ENCODE assay signal across 1 cellular context in the genomic region with DNA sequence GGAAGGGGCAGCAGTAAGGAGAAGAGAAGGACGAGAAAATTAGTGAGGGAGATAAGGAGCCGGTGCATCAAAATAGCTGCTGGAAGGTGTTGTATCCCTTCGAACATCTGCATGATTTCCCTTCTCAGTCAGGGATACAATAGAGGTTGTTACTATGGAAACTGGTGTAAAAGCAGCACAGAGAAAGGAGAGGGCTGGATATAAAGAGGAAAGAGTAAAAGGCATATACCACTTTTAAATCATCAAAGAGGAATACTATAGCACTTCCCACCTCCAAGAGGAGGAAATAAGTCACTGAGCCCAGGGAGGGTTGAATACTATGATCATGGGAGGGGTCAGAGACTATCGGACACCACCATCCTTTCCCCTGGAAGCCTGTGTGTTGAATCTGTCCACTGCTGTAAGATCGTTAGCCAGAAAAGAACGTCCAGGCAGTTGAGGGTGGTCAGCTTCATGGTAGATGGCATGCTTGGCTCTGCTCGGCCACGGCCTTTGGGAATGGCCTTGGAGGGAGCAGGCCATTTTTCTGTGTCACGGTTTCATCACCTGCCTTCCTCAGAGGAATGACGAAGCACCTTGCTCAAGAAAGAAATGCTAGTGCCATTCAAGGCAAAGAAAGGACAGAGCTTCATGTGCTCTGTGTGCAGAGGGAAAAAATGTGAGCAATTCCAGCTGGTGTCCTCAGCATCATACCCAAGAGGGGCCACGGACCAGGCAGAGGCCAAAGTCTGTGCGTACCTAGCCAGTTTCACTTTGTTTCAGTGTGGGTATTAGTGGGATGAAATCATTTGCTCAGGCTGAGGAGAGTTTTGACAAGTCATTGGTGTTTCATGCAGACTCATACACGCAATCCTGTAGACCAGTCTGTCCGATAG.
TF ChIP-seq lines count a peak whose summit lies in the region.

No MANE protein-coding gene starts in this region.

TF ChIP-seq in K562, 482 proteins besides CTCF, POLR2A, EP300 and RAD21 (continued from another document and continues in another):
- TF ChIP-seq, protein P1, sequence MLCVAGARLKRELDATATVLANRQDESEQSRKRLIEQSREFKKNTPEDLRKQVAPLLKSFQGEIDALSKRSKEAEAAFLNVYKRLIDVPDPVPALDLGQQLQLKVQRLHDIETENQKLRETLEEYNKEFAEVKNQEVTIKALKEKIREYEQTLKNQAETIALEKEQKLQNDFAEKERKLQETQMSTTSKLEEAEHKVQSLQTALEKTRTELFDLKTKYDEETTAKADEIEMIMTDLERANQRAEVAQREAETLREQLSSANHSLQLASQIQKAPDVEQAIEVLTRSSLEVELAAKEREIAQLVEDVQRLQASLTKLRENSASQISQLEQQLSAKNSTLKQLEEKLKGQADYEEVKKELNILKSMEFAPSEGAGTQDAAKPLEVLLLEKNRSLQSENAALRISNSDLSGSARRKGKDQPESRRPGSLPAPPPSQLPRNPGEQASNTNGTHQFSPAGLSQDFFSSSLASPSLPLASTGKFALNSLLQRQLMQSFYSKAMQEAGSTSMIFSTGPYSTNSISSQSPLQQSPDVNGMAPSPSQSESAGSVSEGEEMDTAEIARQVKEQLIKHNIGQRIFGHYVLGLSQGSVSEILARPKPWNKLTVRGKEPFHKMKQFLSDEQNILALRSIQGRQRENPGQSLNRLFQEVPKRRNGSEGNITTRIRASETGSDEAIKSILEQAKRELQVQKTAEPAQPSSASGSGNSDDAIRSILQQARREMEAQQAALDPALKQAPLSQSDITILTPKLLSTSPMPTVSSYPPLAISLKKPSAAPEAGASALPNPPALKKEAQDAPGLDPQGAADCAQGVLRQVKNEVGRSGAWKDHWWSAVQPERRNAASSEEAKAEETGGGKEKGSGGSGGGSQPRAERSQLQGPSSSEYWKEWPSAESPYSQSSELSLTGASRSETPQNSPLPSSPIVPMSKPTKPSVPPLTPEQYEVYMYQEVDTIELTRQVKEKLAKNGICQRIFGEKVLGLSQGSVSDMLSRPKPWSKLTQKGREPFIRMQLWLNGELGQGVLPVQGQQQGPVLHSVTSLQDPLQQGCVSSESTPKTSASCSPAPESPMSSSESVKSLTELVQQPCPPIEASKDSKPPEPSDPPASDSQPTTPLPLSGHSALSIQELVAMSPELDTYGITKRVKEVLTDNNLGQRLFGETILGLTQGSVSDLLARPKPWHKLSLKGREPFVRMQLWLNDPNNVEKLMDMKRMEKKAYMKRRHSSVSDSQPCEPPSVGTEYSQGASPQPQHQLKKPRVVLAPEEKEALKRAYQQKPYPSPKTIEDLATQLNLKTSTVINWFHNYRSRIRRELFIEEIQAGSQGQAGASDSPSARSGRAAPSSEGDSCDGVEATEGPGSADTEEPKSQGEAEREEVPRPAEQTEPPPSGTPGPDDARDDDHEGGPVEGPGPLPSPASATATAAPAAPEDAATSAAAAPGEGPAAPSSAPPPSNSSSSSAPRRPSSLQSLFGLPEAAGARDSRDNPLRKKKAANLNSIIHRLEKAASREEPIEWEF (CRISPR knock-in tag; IDR thresholded peaks at IDR 0.05) = peak; percentile 26; the same call in 1 of the 2 replicates
- TF ChIP-seq MTA1 (IDR thresholded peaks at IDR 0.05; ENCODE audit: borderline replicate concordance) = no peak
- TF ChIP-seq, protein P2, sequence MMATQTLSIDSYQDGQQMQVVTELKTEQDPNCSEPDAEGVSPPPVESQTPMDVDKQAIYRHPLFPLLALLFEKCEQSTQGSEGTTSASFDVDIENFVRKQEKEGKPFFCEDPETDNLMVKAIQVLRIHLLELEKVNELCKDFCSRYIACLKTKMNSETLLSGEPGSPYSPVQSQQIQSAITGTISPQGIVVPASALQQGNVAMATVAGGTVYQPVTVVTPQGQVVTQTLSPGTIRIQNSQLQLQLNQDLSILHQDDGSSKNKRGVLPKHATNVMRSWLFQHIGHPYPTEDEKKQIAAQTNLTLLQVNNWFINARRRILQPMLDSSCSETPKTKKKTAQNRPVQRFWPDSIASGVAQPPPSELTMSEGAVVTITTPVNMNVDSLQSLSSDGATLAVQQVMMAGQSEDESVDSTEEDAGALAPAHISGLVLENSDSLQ (IDR thresholded peaks at IDR 0.05) = peak; percentile 36; the same call in 1 of the 2 replicates
- TF ChIP-seq, protein P3, sequence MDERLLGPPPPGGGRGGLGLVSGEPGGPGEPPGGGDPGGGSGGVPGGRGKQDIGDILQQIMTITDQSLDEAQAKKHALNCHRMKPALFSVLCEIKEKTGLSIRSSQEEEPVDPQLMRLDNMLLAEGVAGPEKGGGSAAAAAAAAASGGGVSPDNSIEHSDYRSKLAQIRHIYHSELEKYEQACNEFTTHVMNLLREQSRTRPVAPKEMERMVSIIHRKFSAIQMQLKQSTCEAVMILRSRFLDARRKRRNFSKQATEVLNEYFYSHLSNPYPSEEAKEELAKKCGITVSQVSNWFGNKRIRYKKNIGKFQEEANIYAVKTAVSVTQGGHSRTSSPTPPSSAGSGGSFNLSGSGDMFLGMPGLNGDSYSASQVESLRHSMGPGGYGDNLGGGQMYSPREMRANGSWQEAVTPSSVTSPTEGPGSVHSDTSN (CRISPR knock-in tag; IDR thresholded peaks at IDR 0.05; ENCODE audit: low read depth) = no peak
- TF ChIP-seq, protein P3 (tag; conservative IDR thresholded peaks at IDR 0.05; ENCODE audit: low read depth) = peak; percentile 44; the same call in 1 of the 2 replicates
- TF ChIP-seq ATF7 (IDR thresholded peaks at IDR 0.05) = peak; percentile 35; the same call in 1 of the 2 replicates
- TF ChIP-seq FOXJ3 (CRISPR knock-in tag; IDR thresholded peaks at IDR 0.05) = no peak
- TF ChIP-seq MXI1 (IDR thresholded peaks at IDR 0.05; ENCODE audit: low read depth, low read length) = no peak
- no peak for TF ChIP-seq SREBF2 (CRISPR knock-in tag; IDR thresholded peaks at IDR 0.05)
- no peak for TF ChIP-seq SRSF9 (IDR thresholded peaks at IDR 0.05; ENCODE audit: borderline replicate concordance, low read depth, low read length)
- TF ChIP-seq RFX1 (IDR thresholded peaks at IDR 0.05) = peak; percentile 88
- no peak for TF ChIP-seq BRD4 (IDR thresholded peaks at IDR 0.05)
- TF ChIP-seq NELFE (IDR thresholded peaks at IDR 0.05; ENCODE audit: insufficient read depth, insufficient read length) = no peak
- TF ChIP-seq PTBP1 (IDR thresholded peaks at IDR 0.05; ENCODE audit: low read depth, low read length) = no peak
- TF ChIP-seq FOXA3 (CRISPR knock-in tag; conservative IDR thresholded peaks at IDR 0.05 in 1 of 2, IDR thresholded peaks at IDR 0.05 in 1 of 2) = 0 out of 4 replicates have a peak, but pooled peaks of 1 of the 2 experiments have one; percentile 10
- TF ChIP-seq ZSCAN29 (IDR thresholded peaks at IDR 0.05) = no peak
- peak; percentile 54; the same call in 1 of the 2 replicates for TF ChIP-seq ZNF24 (IDR thresholded peaks at IDR 0.05)
- 0 out of 2 replicates have a peak, but pooled peaks have one; percentile 13 for TF ChIP-seq PYGO2 (tag; IDR thresholded peaks at IDR 0.05)
- TF ChIP-seq TGIF2 (CRISPR knock-in tag; IDR thresholded peaks at IDR 0.05) = no peak
- TF ChIP-seq CXXC5 (CRISPR knock-in tag; IDR thresholded peaks at IDR 0.05) = peak; percentile 53; the same call in 1 of the 2 replicates
- TF ChIP-seq, protein P4, sequence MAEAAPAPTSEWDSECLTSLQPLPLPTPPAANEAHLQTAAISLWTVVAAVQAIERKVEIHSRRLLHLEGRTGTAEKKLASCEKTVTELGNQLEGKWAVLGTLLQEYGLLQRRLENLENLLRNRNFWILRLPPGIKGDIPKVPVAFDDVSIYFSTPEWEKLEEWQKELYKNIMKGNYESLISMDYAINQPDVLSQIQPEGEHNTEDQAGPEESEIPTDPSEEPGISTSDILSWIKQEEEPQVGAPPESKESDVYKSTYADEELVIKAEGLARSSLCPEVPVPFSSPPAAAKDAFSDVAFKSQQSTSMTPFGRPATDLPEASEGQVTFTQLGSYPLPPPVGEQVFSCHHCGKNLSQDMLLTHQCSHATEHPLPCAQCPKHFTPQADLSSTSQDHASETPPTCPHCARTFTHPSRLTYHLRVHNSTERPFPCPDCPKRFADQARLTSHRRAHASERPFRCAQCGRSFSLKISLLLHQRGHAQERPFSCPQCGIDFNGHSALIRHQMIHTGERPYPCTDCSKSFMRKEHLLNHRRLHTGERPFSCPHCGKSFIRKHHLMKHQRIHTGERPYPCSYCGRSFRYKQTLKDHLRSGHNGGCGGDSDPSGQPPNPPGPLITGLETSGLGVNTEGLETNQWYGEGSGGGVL (CRISPR knock-in tag; IDR thresholded peaks at IDR 0.05) = 0 out of 2 replicates have a peak, but pooled peaks have one; percentile 52
- TF ChIP-seq ZNF316 (IDR thresholded peaks at IDR 0.05) = peak; percentile 77
- peak; percentile 16; the same call in 1 of the 2 replicates for TF ChIP-seq NFE2 (IDR thresholded peaks at IDR 0.05; ENCODE audit: low read depth)
- TF ChIP-seq JUN (IDR thresholded peaks at IDR 0.05; ENCODE audit: borderline replicate concordance, low read depth, low read length) = 0 out of 2 replicates have a peak, but pooled peaks have one; percentile 4
- TF ChIP-seq JUN (CRISPR knock-in tag; IDR thresholded peaks at IDR 0.05; ENCODE audit: borderline replicate concordance) = no peak
- TF ChIP-seq, protein P5, sequence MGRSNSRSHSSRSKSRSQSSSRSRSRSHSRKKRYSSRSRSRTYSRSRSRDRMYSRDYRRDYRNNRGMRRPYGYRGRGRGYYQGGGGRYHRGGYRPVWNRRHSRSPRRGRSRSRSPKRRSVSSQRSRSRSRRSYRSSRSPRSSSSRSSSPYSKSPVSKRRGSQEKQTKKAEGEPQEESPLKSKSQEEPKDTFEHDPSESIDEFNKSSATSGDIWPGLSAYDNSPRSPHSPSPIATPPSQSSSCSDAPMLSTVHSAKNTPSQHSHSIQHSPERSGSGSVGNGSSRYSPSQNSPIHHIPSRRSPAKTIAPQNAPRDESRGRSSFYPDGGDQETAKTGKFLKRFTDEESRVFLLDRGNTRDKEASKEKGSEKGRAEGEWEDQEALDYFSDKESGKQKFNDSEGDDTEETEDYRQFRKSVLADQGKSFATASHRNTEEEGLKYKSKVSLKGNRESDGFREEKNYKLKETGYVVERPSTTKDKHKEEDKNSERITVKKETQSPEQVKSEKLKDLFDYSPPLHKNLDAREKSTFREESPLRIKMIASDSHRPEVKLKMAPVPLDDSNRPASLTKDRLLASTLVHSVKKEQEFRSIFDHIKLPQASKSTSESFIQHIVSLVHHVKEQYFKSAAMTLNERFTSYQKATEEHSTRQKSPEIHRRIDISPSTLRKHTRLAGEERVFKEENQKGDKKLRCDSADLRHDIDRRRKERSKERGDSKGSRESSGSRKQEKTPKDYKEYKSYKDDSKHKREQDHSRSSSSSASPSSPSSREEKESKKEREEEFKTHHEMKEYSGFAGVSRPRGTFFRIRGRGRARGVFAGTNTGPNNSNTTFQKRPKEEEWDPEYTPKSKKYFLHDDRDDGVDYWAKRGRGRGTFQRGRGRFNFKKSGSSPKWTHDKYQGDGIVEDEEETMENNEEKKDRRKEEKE (IDR thresholded peaks at IDR 0.05; ENCODE audit: borderline replicate concordance in 1 of 2, control insufficient read depth in 1 of 2, low read depth in 2 of 2, low read length in 1 of 2) = no peak
- TF ChIP-seq HCFC1 (IDR thresholded peaks at IDR 0.05; ENCODE audit: low read depth, low read length) = no peak
- TF ChIP-seq C11orf30 (IDR thresholded peaks at IDR 0.05; ENCODE audit: low read depth) = peak; percentile 80
- TF ChIP-seq, protein P6, sequence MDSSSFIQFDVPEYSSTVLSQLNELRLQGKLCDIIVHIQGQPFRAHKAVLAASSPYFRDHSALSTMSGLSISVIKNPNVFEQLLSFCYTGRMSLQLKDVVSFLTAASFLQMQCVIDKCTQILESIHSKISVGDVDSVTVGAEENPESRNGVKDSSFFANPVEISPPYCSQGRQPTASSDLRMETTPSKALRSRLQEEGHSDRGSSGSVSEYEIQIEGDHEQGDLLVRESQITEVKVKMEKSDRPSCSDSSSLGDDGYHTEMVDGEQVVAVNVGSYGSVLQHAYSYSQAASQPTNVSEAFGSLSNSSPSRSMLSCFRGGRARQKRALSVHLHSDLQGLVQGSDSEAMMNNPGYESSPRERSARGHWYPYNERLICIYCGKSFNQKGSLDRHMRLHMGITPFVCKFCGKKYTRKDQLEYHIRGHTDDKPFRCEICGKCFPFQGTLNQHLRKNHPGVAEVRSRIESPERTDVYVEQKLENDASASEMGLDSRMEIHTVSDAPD (CRISPR knock-in tag; IDR thresholded peaks at IDR 0.05) = no peak
- no peak for TF ChIP-seq NUFIP1 (IDR thresholded peaks at IDR 0.05; ENCODE audit: partially characterized antibody)
- no peak for TF ChIP-seq SIRT6 (IDR thresholded peaks at IDR 0.05; ENCODE audit: low read depth, low read length)
- TF ChIP-seq, protein P7, sequence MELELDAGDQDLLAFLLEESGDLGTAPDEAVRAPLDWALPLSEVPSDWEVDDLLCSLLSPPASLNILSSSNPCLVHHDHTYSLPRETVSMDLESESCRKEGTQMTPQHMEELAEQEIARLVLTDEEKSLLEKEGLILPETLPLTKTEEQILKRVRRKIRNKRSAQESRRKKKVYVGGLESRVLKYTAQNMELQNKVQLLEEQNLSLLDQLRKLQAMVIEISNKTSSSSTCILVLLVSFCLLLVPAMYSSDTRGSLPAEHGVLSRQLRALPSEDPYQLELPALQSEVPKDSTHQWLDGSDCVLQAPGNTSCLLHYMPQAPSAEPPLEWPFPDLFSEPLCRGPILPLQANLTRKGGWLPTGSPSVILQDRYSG (tag; conservative IDR thresholded peaks at IDR 0.05; ENCODE audit: low read depth) = no peak
- TF ChIP-seq MTA3 (IDR thresholded peaks at IDR 0.05; ENCODE audit: borderline replicate concordance) = 0 out of 2 replicates have a peak, but pooled peaks have one; percentile 35
- TF ChIP-seq, protein P8, sequence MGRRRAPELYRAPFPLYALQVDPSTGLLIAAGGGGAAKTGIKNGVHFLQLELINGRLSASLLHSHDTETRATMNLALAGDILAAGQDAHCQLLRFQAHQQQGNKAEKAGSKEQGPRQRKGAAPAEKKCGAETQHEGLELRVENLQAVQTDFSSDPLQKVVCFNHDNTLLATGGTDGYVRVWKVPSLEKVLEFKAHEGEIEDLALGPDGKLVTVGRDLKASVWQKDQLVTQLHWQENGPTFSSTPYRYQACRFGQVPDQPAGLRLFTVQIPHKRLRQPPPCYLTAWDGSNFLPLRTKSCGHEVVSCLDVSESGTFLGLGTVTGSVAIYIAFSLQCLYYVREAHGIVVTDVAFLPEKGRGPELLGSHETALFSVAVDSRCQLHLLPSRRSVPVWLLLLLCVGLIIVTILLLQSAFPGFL (CRISPR knock-in tag; IDR thresholded peaks at IDR 0.05) = no peak
- TF ChIP-seq ZFP1 (CRISPR knock-in tag; IDR thresholded peaks at IDR 0.05) = no peak
- TF ChIP-seq CHD4 (IDR thresholded peaks at IDR 0.05; ENCODE audit: insufficient read depth, insufficient replicate concordance, low read depth, low read length, poor library complexity, severe bottlenecking) = no peak
- no peak for TF ChIP-seq NFE2L1 (tag; IDR thresholded peaks at IDR 0.05; ENCODE audit: borderline replicate concordance, low read depth)
- peak; percentile 89 for TF ChIP-seq HDAC8 (tag; IDR thresholded peaks at IDR 0.05)
